ENCODE assay signal across 12 cellular contexts in genomic region chr2:112712903-112713584, GRCh38. TPM values are rescaled to one million over a fixed set of nuclear protein-coding genes. Genes with fewer than 3 reads are reported as not detected.
DNase-seq lines count a peak whose midpoint lies in the region; ATAC-seq and TF ChIP-seq lines count a peak whose summit lies in the region.
"Had no signal": no experiment of that assay in that cellular context is flagged by ENCODE, and none has a peak within 500 bp of the region (broad histone marks: within the 10 kb centered on the region; RNA-seq: fewer than 3 reads in every experiment).

No MANE protein-coding gene starts in this region.

- DNase-seq in ELR (ENCODE audit: low read depth) (peak; percentile 78), Panc1 (ENCODE audit: low read depth, low spot score) (no peak), choroid plexus epithelial cell (ENCODE audit: low read depth) (peak; percentile 61), smooth muscle cell (lab: John Stamatoyannopoulos, UW; ENCODE audit: unreplicated experiment) (no peak), DMS79 (lab: John Stamatoyannopoulos, UW) (no peak)
- DNase-seq: left lung, substantia nigra had no signal

- H3F3A ChIP-seq in smooth muscle cell (ENCODE audit: low read depth) = no peaks in the 10 kb centered on the region

- in situ Hi-C loops in Panc1 (cut with HindIII; ENCODE audit: low pct_unique_long_range_greater_than_20kb, low sequenced_read_pairs) = no loop called here

- no peaks in the 10 kb centered on the region for H3K79me2 ChIP-seq in smooth muscle cell (ENCODE audit: low read depth)

- BruUV-seq in Panc1 (replicated peaks; lab: Mats Ljungman, UMichigan) = no TSS peak

- no peak overlapping the region for H2AFZ ChIP-seq in smooth muscle cell (ENCODE audit: low read depth)

- ATAC-seq in Panc1 = peak; percentile 8; the same call in 1 of the 2 replicates
- ATAC-seq in GM21367 (IDR thresholded peaks at IDR 0.05; ENCODE audit: unreplicated experiment) = no peak
- no peak for ATAC-seq in HG03280 (IDR thresholded peaks at IDR 0.05; ENCODE audit: unreplicated experiment)
- ATAC-seq in HG03469 (IDR thresholded peaks at IDR 0.05; ENCODE audit: unreplicated experiment) = no peak
- ATAC-seq: left lung had no signal

- no peak overlapping the region for H3K27ac ChIP-seq in Panc1 (ENCODE audit: low read length)
- H3K27ac ChIP-seq in smooth muscle cell (ENCODE audit: low read depth) = peak overlapping the region; percentile 34
- H3K27ac ChIP-seq: epithelial cell of prostate, left lung, SK-N-MC had no signal

- no peak overlapping the region for H3K9ac ChIP-seq in smooth muscle cell (ENCODE audit: low read depth)

- no peaks in the 10 kb centered on the region for H3K9me3 ChIP-seq in Panc1 (ENCODE audit: control insufficient read depth, insufficient read depth, low read depth, low read length)
- H3K9me3 ChIP-seq in smooth muscle cell (replicated peaks; ENCODE audit: low read depth) = no peaks in the 10 kb centered on the region
- H3K9me3 ChIP-seq: left lung had no signal

- no peak overlapping the region for H3K4me2 ChIP-seq in smooth muscle cell

- H3K4me1 ChIP-seq in Panc1 (ENCODE audit: control insufficient read depth, insufficient read depth, low read length) (no peaks in the 10 kb centered on the region), smooth muscle cell (ENCODE audit: low read depth) (no peaks in the 10 kb centered on the region)

- POLR2A ChIA-PET in Panc1 (lab: Charles Lee) = no interaction called here

- H3K27me3 ChIP-seq in Panc1 (ENCODE audit: control insufficient read depth, insufficient read depth, low read length) = no peaks in the 10 kb centered on the region
- no peaks in the 10 kb centered on the region for H3K27me3 ChIP-seq in smooth muscle cell (ENCODE audit: low read depth)
- H3K27me3 ChIP-seq: left lung had no signal

- no peaks in the 10 kb centered on the region for H3K36me3 ChIP-seq in Panc1 (ENCODE audit: control insufficient read depth, insufficient read depth, low read length)
- H3K36me3 ChIP-seq in smooth muscle cell (ENCODE audit: low read depth) = no peaks in the 10 kb centered on the region
- H3K36me3 ChIP-seq: left lung had no signal

- no peak for TF ChIP-seq CTCF in Panc1 (IDR thresholded peaks at IDR 0.05)
- no peak for TF ChIP-seq CTCF in choroid plexus epithelial cell (conservative IDR thresholded peaks at IDR 0.05; ENCODE audit: low read depth, low read length)
- no peak for TF ChIP-seq CTCF in smooth muscle cell (IDR thresholded peaks at IDR 0.05; ENCODE audit: borderline replicate concordance, insufficient read depth, poor library complexity, severe bottlenecking)

- CTCF ChIA-PET in Panc1 (lab: Charles Lee) = no interaction called here

- no peaks in the 10 kb centered on the region for H4K20me1 ChIP-seq in smooth muscle cell (ENCODE audit: low read depth)

- WGBS in smooth muscle cell (ENCODE audit: low lambda C conversion rate) = 62% methylated on average over 17 of the region's 17 CpGs

- intact Hi-C loops in Panc1 (cut with micrococcal nuclease; ENCODE audit: unreplicated experiment) = no loop called here

- H3K4me3 ChIP-seq in Panc1 (ENCODE audit: low read depth in 2 of 2, low read length in 2 of 2) (no peak overlapping the region), choroid plexus epithelial cell (ENCODE audit: low read depth, low read length) (no peak overlapping the region), smooth muscle cell (no peak overlapping the region)
- H3K4me3 ChIP-seq: left lung, SK-N-MC had no signal

RNA-seq across cellular contexts. Expression of gene NT5DC4, which starts 7.8 kb away (rescaled TPM):
- total RNA-seq in Panc1 (2021; ENCODE audit: unreplicated experiment) (not detected), smooth muscle cell (not detected in 2 replicates)
- not detected for polyA plus RNA-seq in Panc1 (2012; ENCODE audit: insufficient read length)
- polyA plus RNA-seq in smooth muscle cell = not detected in 2 replicates

RNA-seq across cellular contexts. Expression of gene CKAP2L, which starts 51.4 kb away (rescaled TPM):
- 27.0 TPM for total RNA-seq in Panc1 (2021; ENCODE audit: unreplicated experiment)
- 3.9 TPM for polyA plus RNA-seq in Panc1 (2012; ENCODE audit: insufficient read length)
- total RNA-seq in smooth muscle cell = 7.8 and 16.7 TPM in 2 replicates
- 5.1 and 6.6 TPM in 2 replicates for polyA plus RNA-seq in smooth muscle cell

Comparison
In these comparisons a context has a peak if more than half of its experiments do, and no peak if none do; other contexts are left out.
1. DNase-seq: peak in ELR (single experiment) and choroid plexus epithelial cell (single experiment); none in Panc1 (single experiment), smooth muscle cell (single experiment) and DMS79 (single experiment).